15 cellular contexts compared by ENCODE assay signal in the genomic region with DNA sequence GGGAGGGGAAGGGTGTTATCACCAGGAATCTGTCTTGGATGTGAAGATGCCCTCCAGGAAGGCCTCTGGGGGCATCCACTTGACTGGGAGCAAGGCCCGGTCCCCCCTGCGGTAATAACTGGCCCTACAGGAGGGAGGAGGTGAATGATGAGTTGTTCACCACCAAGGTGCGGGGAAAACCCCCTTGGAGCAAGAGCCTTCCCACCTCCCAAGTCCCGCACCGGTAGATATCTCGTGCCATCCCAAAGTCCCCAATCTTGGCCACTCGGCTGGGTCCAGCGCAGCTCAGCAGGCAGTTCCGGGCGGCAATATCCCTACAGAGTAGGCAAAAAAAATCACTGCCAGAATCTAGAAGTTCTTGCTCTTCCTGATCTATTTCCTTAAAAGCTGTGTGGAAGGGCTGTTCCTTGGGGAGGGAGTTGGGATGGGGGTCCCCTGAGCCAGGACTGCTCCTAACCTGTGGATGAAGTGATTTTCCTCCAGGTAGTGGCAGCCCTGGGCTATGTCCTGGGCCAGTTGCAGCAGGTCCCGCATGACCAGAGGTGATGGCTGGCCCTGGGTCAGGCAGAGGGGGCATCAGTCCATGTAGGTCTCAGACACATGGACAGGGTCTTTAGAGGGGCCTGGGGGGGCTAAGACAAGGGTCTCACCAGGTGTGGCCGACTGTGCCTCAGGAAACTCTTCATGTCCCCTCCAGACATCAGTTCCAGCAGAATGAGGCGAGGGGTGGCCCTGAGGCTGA. TPM values are rescaled to one million over a fixed set of nuclear protein-coding genes. Genes with fewer than 3 reads are reported as not detected.
DNase-seq lines count a peak whose midpoint lies in the region; ATAC-seq, FAIRE-seq and TF ChIP-seq lines count a peak whose summit lies in the region.
"Had no signal": no experiment of that assay in that cellular context is flagged by ENCODE, and none has a peak within 500 bp of the region (broad histone marks: within the 10 kb centered on the region; RNA-seq: fewer than 3 reads in every experiment).

No MANE protein-coding gene starts in this region.

- no peaks in the 10 kb centered on the region for H3K36me3 ChIP-seq in H1 (ENCODE audit: control insufficient read depth in 2 of 4, insufficient read depth in 4 of 4, low read length in 3 of 4)
- H3K36me3 ChIP-seq: BLaER1 treated with 17β-estradiol and CSF1 and Interleukin-3, amounts not matched to agents 10 nM and 100 nM had no signal

- H2AK5ac ChIP-seq in H1 (ENCODE audit: low read depth, low read length), result no peak overlapping the region

- TF ChIP-seq RAD21 in H1 (IDR thresholded peaks at IDR 0.05 in 1 of 2, conservative IDR thresholded peaks at IDR 0.05 in 1 of 2; ENCODE audit: low read depth in 2 of 2, low read length in 2 of 2), result no peak

- no peaks in the 10 kb centered on the region for H3K79me1 ChIP-seq in H1 (ENCODE audit: low read depth, low read length)

- no peak overlapping the region for H2BK20ac ChIP-seq in H1 (ENCODE audit: low read length)

- H2BK120ac ChIP-seq in H1 (replicated peaks; ENCODE audit: low read depth, low read length), result no peak overlapping the region

- no peak for TF ChIP-seq POLR2A in H1 (IDR thresholded peaks at IDR 0.05; ENCODE audit: control extremely low read depth in 1 of 2, low read depth in 2 of 2, low read length in 2 of 2)

- H3K27ac ChIP-seq in H1 (ENCODE audit: low read depth, low read length), result no peak overlapping the region
- H3K27ac ChIP-seq: BLaER1 treated with 17β-estradiol and CSF1 and Interleukin-3, amounts not matched to agents 10 nM and 100 nM had no signal

- no peak overlapping the region for H2BK15ac ChIP-seq in H1 (ENCODE audit: low read length)

- no peak overlapping the region for H3K4me3 Mint-ChIP-seq in activated CD4-positive, alpha-beta T cell treated with anti-CD3 and anti-CD28 coated beads, Interleukin-2, amount 10 ng/mL, durations not matched to agents 7 days and 5 days
- no peak overlapping the region for H3K4me3 Mint-ChIP-seq in activated CD4-positive, alpha-beta T cell treated with anti-CD3 and anti-CD28 coated beads for 36 hours
- H3K4me3 Mint-ChIP-seq in stimulated activated naive B cell treated with anti-CD40 and anti-IgM and Interleukin-4, amounts not matched to agents 10 μg/mL and 1 μg/mL and 100 μg/mL, for 72 hours, result no peak overlapping the region

- H3K23ac ChIP-seq in H1 (ENCODE audit: insufficient read length), result no peak overlapping the region

- no peak overlapping the region for H2BK5ac ChIP-seq in H1 (ENCODE audit: low read depth, low read length)

- H3K4me2 ChIP-seq in H1 (ENCODE audit: insufficient read depth in 1 of 2, low read depth in 2 of 2, low read length in 2 of 2), result no peak overlapping the region

- H3K36me3 Mint-ChIP-seq in activated CD4-positive, alpha-beta T cell treated with anti-CD3 and anti-CD28 coated beads, Interleukin-2, amount 10 ng/mL, durations not matched to agents 7 days and 5 days (ENCODE audit: low read depth), result no peaks in the 10 kb centered on the region
- H3K36me3 Mint-ChIP-seq in activated CD4-positive, alpha-beta T cell treated with anti-CD3 and anti-CD28 coated beads for 36 hours (ENCODE audit: low read depth), result no peaks in the 10 kb centered on the region
- H3K36me3 Mint-ChIP-seq in stimulated activated naive B cell treated with anti-CD40 and anti-IgM and Interleukin-4, amounts not matched to agents 10 μg/mL and 1 μg/mL and 100 μg/mL, for 72 hours, result no peaks in the 10 kb centered on the region
- H3K36me3 Mint-ChIP-seq: CD4-positive, alpha-beta memory T cell had no signal

- no peak overlapping the region for H3K56ac ChIP-seq in H1 (replicated peaks; ENCODE audit: insufficient read length, low read depth, low read length)

- WGBS in H1 (ENCODE audit: extremely low coverage in 1 of 2, insufficient coverage in 1 of 2, insufficient read length in 1 of 2, insufficient replicate concordance in 2 of 2, low coverage in 1 of 2, low lambda C conversion rate in 2 of 2, missing lambda C conversion rate in 1 of 2), 2 experiments, result 92% methylated on average over 13 of the region's 13 CpGs; no CpG with 5 or more reads in 1 of the 2 experiments

- H2AFZ ChIP-seq in H1 (ENCODE audit: low read length), result no peak overlapping the region

- TF ChIP-seq CTCF in GM12864 (IDR thresholded peaks at IDR 0.05; ENCODE audit: low read depth, low read length, missing control alignments) (peak; percentile 9), H1 (IDR thresholded peaks at IDR 0.05; ENCODE audit: control extremely low read depth in 1 of 3, insufficient read depth in 1 of 3, low read depth in 1 of 3, low read length in 3 of 3) (no peak)

- H3K9me3 ChIP-seq in H1 (ENCODE audit: insufficient read depth in 2 of 2, low read depth in 1 of 2, low read length in 1 of 2), result no peaks in the 10 kb centered on the region; a peak in 1 of 4 replicates
- H3K9me3 ChIP-seq: BLaER1 treated with 17β-estradiol and CSF1 and Interleukin-3, amounts not matched to agents 10 nM and 100 nM had no signal

- H3K4me3 ChIP-seq in GM12864 (ENCODE audit: low read depth, low read length) (no peak overlapping the region), H1 (ENCODE audit: extremely low read depth in 1 of 4, insufficient read depth in 2 of 4, low read depth in 3 of 4, low read length in 4 of 4) (no peak overlapping the region)
- H3K4me3 ChIP-seq: BLaER1 treated with 17β-estradiol and CSF1 and Interleukin-3, amounts not matched to agents 10 nM and 100 nM had no signal

- TF ChIP-seq EP300 in H1 (IDR thresholded peaks at IDR 0.05; ENCODE audit: borderline replicate concordance in 1 of 2, low read depth in 2 of 2, low read length in 2 of 2), result no peak

- ATAC-seq in activated CD4-positive, alpha-beta T cell treated with anti-CD3 and anti-CD28 coated beads for 36 hours, result no peak
- no peak for ATAC-seq in stimulated activated naive B cell treated with anti-CD40 and anti-IgM and Interleukin-4, amounts not matched to agents 10 μg/mL and 1 μg/mL and 100 μg/mL, for 72 hours (replicated peaks)
- ATAC-seq: HCT116 had no signal

- H3K79me2 ChIP-seq in H1 (ENCODE audit: control insufficient read depth in 1 of 2, insufficient read depth in 2 of 2, low read length in 2 of 2), result no peaks in the 10 kb centered on the region

- H3K4me1 ChIP-seq in H1 (replicated peaks in 1 of 4; ENCODE audit: control insufficient read depth in 3 of 4, insufficient read depth in 4 of 4, low read length in 3 of 4), result peaks cover 0 to 19% (median 12%) of the 10 kb centered on the region in 4 experiments; a peak in 6 of 7 replicates

- no peak for FAIRE-seq in H1 (lab: Jason Lieb, UNC)
- FAIRE-seq: GM12892 had no signal

- H3K4me1 Mint-ChIP-seq in activated CD4-positive, alpha-beta T cell treated with anti-CD3 and anti-CD28 coated beads, Interleukin-2, amount 10 ng/mL, durations not matched to agents 7 days and 5 days, result peaks cover 22% of the 10 kb centered on the region
- H3K4me1 Mint-ChIP-seq in activated CD4-positive, alpha-beta T cell treated with anti-CD3 and anti-CD28 coated beads for 36 hours, result peaks cover 16% of the 10 kb centered on the region
- peaks cover 17 to 31% of the 10 kb centered on the region in 2 donors for H3K4me1 Mint-ChIP-seq in stimulated activated naive B cell treated with anti-CD40 and anti-IgM and Interleukin-4, amounts not matched to agents 10 μg/mL and 1 μg/mL and 100 μg/mL, for 72 hours

- H3K27ac Mint-ChIP-seq in activated CD4-positive, alpha-beta T cell treated with anti-CD3 and anti-CD28 coated beads, Interleukin-2, amount 10 ng/mL, durations not matched to agents 7 days and 5 days, result peak overlapping the region; percentile 2
- no peak overlapping the region for H3K27ac Mint-ChIP-seq in activated CD4-positive, alpha-beta T cell treated with anti-CD3 and anti-CD28 coated beads for 36 hours
- peak overlapping the region; percentile 37 for H3K27ac Mint-ChIP-seq in stimulated activated naive B cell treated with anti-CD40 and anti-IgM and Interleukin-4, amounts not matched to agents 10 μg/mL and 1 μg/mL and 100 μg/mL, for 72 hours
- H3K27ac Mint-ChIP-seq: CD4-positive, alpha-beta memory T cell had no signal

- H3K9me3 Mint-ChIP-seq in activated CD4-positive, alpha-beta T cell treated with anti-CD3 and anti-CD28 coated beads, Interleukin-2, amount 10 ng/mL, durations not matched to agents 7 days and 5 days, result no peaks in the 10 kb centered on the region
- no peaks in the 10 kb centered on the region for H3K9me3 Mint-ChIP-seq in activated CD4-positive, alpha-beta T cell treated with anti-CD3 and anti-CD28 coated beads for 36 hours (ENCODE audit: low read depth)
- no peaks in the 10 kb centered on the region for H3K9me3 Mint-ChIP-seq in stimulated activated naive B cell treated with anti-CD40 and anti-IgM and Interleukin-4, amounts not matched to agents 10 μg/mL and 1 μg/mL and 100 μg/mL, for 72 hours
- H3K9me3 Mint-ChIP-seq: CD4-positive, alpha-beta memory T cell had no signal

- no peak overlapping the region for H3K4ac ChIP-seq in H1 (replicated peaks; ENCODE audit: insufficient read length, low read depth, low read length)

- intact Hi-C loops in activated CD4-positive, alpha-beta T cell treated with anti-CD3 and anti-CD28 coated beads for 36 hours (cut with DNase I, micrococcal nuclease), result loop anchor here in 1 of 2 experiments (5.0 kb wide), 1 partner anchor 38 kb away; no protein-coding TSS in a partner anchor

- no peak overlapping the region for H4K91ac ChIP-seq in H1 (replicated peaks; ENCODE audit: insufficient read length, low read length)

- H4K5ac ChIP-seq in H1 (ENCODE audit: insufficient read length, low read depth, low read length), result no peak overlapping the region

- peaks cover 10% of the 10 kb centered on the region; the same call in 1 of the 2 replicates for H3K23me2 ChIP-seq in H1 (ENCODE audit: low read depth, low read length)

- H3K27me3 ChIP-seq in H1 (replicated peaks in 1 of 4; ENCODE audit: control insufficient read depth in 3 of 4, extremely low read depth in 1 of 4, insufficient read depth in 3 of 4, low read length in 3 of 4), result peaks cover 46 to 90% (median 81%) of the 10 kb centered on the region in 4 experiments

- H3K9ac ChIP-seq in H1 (replicated peaks in 1 of 4; ENCODE audit: extremely low read depth in 1 of 4, low read depth in 3 of 4, low read length in 3 of 4), result no peak overlapping the region

- peak overlapping the region; percentile 50; the same call in 1 of the 2 replicates for H2BK12ac ChIP-seq in H1 (ENCODE audit: low read depth, low read length)

- H4K8ac ChIP-seq in H1 (ENCODE audit: extremely low read depth, insufficient read depth, low read length), result no peak overlapping the region; the same call in 1 of the 2 replicates

- POLR2A ChIA-PET in activated CD4-positive, alpha-beta T cell treated with anti-CD3 and anti-CD28 coated beads, Interleukin-2, amount 10 ng/mL, durations not matched to agents 7 days and 5 days (lab: Charles Lee), result no interaction called here
- POLR2A ChIA-PET in activated CD4-positive, alpha-beta T cell treated with anti-CD3 and anti-CD28 coated beads for 36 hours (lab: Charles Lee), result no interaction called here
- POLR2A ChIA-PET in H1 (lab: Charles Lee; ENCODE audit: partially characterized antibody), result interaction anchor here (0.8 to 1.4 kb wide), 3 partner anchors 8 to 77 kb away, joined by 3 to 5 read pairs (median 4); a partner anchor contains a TSS

- no peak overlapping the region for H3K18ac ChIP-seq in H1 (ENCODE audit: extremely low read depth, low read length)

- CTCF ChIA-PET in activated CD4-positive, alpha-beta T cell treated with anti-CD3 and anti-CD28 coated beads, Interleukin-2, amount 10 ng/mL, durations not matched to agents 7 days and 5 days (lab: Charles Lee), result interaction anchor here (0.5 to 0.6 kb wide), 2 partner anchors 95 to 1427 kb away, joined by 4 read pairs; no protein-coding TSS in a partner anchor
- CTCF ChIA-PET in activated CD4-positive, alpha-beta T cell treated with anti-CD3 and anti-CD28 coated beads for 36 hours (lab: Charles Lee), result interaction anchor here (0.6 to 3.9 kb wide), 5 partner anchors 9 to 276 kb away, joined by 3 to 33 read pairs (median 5); no protein-coding TSS in a partner anchor
- CTCF ChIA-PET in H1 (lab: Charles Lee; ENCODE audit: partially characterized antibody), result interaction anchor here (0.8 to 6.1 kb wide), 7 partner anchors 8 to 97 kb away, joined by 3 to 46 read pairs (median 5); a partner anchor contains a TSS

- DNase-seq in activated CD4-positive, alpha-beta T cell treated with anti-CD3 and anti-CD28 coated beads, Interleukin-2, amount 10 ng/mL, durations not matched to agents 7 days and 5 days, result no peak
- DNase-seq in activated CD4-positive, alpha-beta T cell treated with anti-CD3 and anti-CD28 coated beads for 36 hours, result no peak
- DNase-seq in GM12864 (ENCODE audit: low read depth) (no peak), H1 (ENCODE audit: low read depth in 1 of 2, low spot score in 2 of 2) (no peak), CD1c-positive myeloid dendritic cell (ENCODE audit: extremely low spot score) (no peak), amygdala (lab: John Stamatoyannopoulos, UW) (no peak)
- DNase-seq in stimulated activated naive B cell treated with anti-CD40 and anti-IgM and Interleukin-4, amounts not matched to agents 10 μg/mL and 1 μg/mL and 100 μg/mL, for 72 hours, result no peak
- DNase-seq: ACHN; CD4-positive, alpha-beta memory T cell; DMS79; IMR-90 had no signal

- H3K27me3 Mint-ChIP-seq in activated CD4-positive, alpha-beta T cell treated with anti-CD3 and anti-CD28 coated beads, Interleukin-2, amount 10 ng/mL, durations not matched to agents 7 days and 5 days, result peaks cover 65% of the 10 kb centered on the region
- H3K27me3 Mint-ChIP-seq in activated CD4-positive, alpha-beta T cell treated with anti-CD3 and anti-CD28 coated beads for 36 hours, result peaks cover 30% of the 10 kb centered on the region
- H3K27me3 Mint-ChIP-seq in stimulated activated naive B cell treated with anti-CD40 and anti-IgM and Interleukin-4, amounts not matched to agents 10 μg/mL and 1 μg/mL and 100 μg/mL, for 72 hours, result peaks cover 22 to 48% of the 10 kb centered on the region in 2 donors

- H4K20me1 ChIP-seq in H1 (replicated peaks in 1 of 2; ENCODE audit: control insufficient read depth in 1 of 2, insufficient read depth in 2 of 2, low read length in 2 of 2), result peaks cover 1 to 12% of the 10 kb centered on the region in 2 experiments

- no peak overlapping the region for H3K14ac ChIP-seq in H1 (ENCODE audit: insufficient read length)

RNA-seq across cellular contexts. Expression of a gene that starts 8.7 kb away (rescaled TPM):
- total RNA-seq in activated CD4-positive, alpha-beta T cell treated with anti-CD3 and anti-CD28 coated beads, Interleukin-2, amount 10 ng/mL, durations not matched to agents 7 days and 5 days, result 1 to 10 TPM in 1 of 2 experiments, under 1 TPM in 1; 0.87 to 1.1 TPM
- total RNA-seq in activated CD4-positive, alpha-beta T cell treated with anti-CD3 and anti-CD28 coated beads for 36 hours, result under 1 TPM in 1 of 2 experiments, not detected in 1; 0.11 TPM
- total RNA-seq in H1 (2021; fragmentation: NEBNext Ultra II Directional; extraction: Animal tissue kit (Norgen Biotek cat#: 25700)), result 0.19 and 0.38 TPM in 2 replicates
- polyA plus RNA-seq in H1 (2011; rRNA removed), result 0.05 and 0.06 TPM in 2 replicates
- 0.18 TPM for polyA plus RNA-seq in H1 (2011; cell fraction: cytosol; rRNA removed)
- 0.76 TPM for polyA plus RNA-seq in H1 (2011; cell fraction: nucleus; rRNA removed)
- 0.13 to 0.39 TPM (median 0.19 TPM) in 3 of 4 replicates, not detected in the other for polyA plus RNA-seq in H1 (2012, experiment 1 of 2)
- 0.14 TPM for polyA plus RNA-seq in H1 (2012, experiment 2 of 2)
- polyA plus RNA-seq in H1 (2013, experiment 1 of 2), result 0.14 TPM
- 0.09 TPM for polyA plus RNA-seq in H1 (2013, experiment 2 of 2)
- not detected in 2 replicates for polyA minus RNA-seq in H1 (2011; rRNA and poly(A)+ RNA removed)
- not detected for polyA minus RNA-seq in H1 (2011; cell fraction: cytosol; rRNA and poly(A)+ RNA removed)
- not detected for polyA minus RNA-seq in H1 (2011; cell fraction: nucleus; rRNA and poly(A)+ RNA removed)
- total RNA-seq: G401 had no signal

RNA-seq across cellular contexts. Expression of a gene that starts 11.2 kb away (rescaled TPM):
- total RNA-seq in activated CD4-positive, alpha-beta T cell treated with anti-CD3 and anti-CD28 coated beads, Interleukin-2, amount 10 ng/mL, durations not matched to agents 7 days and 5 days, result under 1 TPM in 1 of 2 experiments, not detected in 1; 0.35 TPM
- total RNA-seq in activated CD4-positive, alpha-beta T cell treated with anti-CD3 and anti-CD28 coated beads for 36 hours, result 1 to 10 TPM; 2.5 to 4.2 TPM
- total RNA-seq in H1 (2021; fragmentation: NEBNext Ultra II Directional; extraction: Animal tissue kit (Norgen Biotek cat#: 25700)), result 0.67 and 0.99 TPM in 2 replicates
- polyA plus RNA-seq in H1 (2011; rRNA removed), result 0.25 and 0.39 TPM in 2 replicates
- 0.30 TPM for polyA plus RNA-seq in H1 (2011; cell fraction: cytosol; rRNA removed)
- polyA plus RNA-seq in H1 (2011; cell fraction: nucleus; rRNA removed), result 0.80 TPM
- 0.60 to 0.77 TPM (median 0.64 TPM) in 3 of 4 replicates, not detected in the other for polyA plus RNA-seq in H1 (2012, experiment 1 of 2)
- 0.70 TPM for polyA plus RNA-seq in H1 (2012, experiment 2 of 2)
- polyA plus RNA-seq in H1 (2013, experiment 1 of 2), result 0.53 TPM
- polyA plus RNA-seq in H1 (2013, experiment 2 of 2), result 0.37 TPM
- 0.22 and 0.29 TPM in 2 replicates for polyA minus RNA-seq in H1 (2011; rRNA and poly(A)+ RNA removed)
- polyA minus RNA-seq in H1 (2011; cell fraction: cytosol; rRNA and poly(A)+ RNA removed), result not detected
- 0.40 TPM for polyA minus RNA-seq in H1 (2011; cell fraction: nucleus; rRNA and poly(A)+ RNA removed)

RNA-seq across cellular contexts. Expression of a gene that starts 39.1 kb away (rescaled TPM):
- total RNA-seq in activated CD4-positive, alpha-beta T cell treated with anti-CD3 and anti-CD28 coated beads, Interleukin-2, amount 10 ng/mL, durations not matched to agents 7 days and 5 days, result 10 to 100 TPM; 33.8 to 36.3 TPM
- 10 to 100 TPM; 49.6 to 56.8 TPM for total RNA-seq in activated CD4-positive, alpha-beta T cell treated with anti-CD3 and anti-CD28 coated beads for 36 hours
- 84.3 and 86.6 TPM in 2 replicates for total RNA-seq in H1 (2021; fragmentation: NEBNext Ultra II Directional; extraction: Animal tissue kit (Norgen Biotek cat#: 25700))
- polyA plus RNA-seq in H1 (2011; rRNA removed), result 53.3 and 85.6 TPM in 2 replicates
- 27.4 TPM for polyA plus RNA-seq in H1 (2011; cell fraction: cytosol; rRNA removed)
- polyA plus RNA-seq in H1 (2011; cell fraction: nucleus; rRNA removed), result 76.1 TPM
- polyA plus RNA-seq in H1 (2012, experiment 1 of 2), result 66.6 to 76.2 TPM (median 71.2 TPM) in 4 replicates
- polyA plus RNA-seq in H1 (2012, experiment 2 of 2), result 72.7 TPM
- 46.6 TPM for polyA plus RNA-seq in H1 (2013, experiment 1 of 2)
- polyA plus RNA-seq in H1 (2013, experiment 2 of 2), result 43.2 TPM
- polyA minus RNA-seq in H1 (2011; rRNA and poly(A)+ RNA removed), result 45.1 and 58.5 TPM in 2 replicates
- polyA minus RNA-seq in H1 (2011; cell fraction: cytosol; rRNA and poly(A)+ RNA removed), result 39.3 TPM
- polyA minus RNA-seq in H1 (2011; cell fraction: nucleus; rRNA and poly(A)+ RNA removed), result 53.5 TPM

RNA-seq across cellular contexts. Expression of a gene that starts 54.1 kb away (rescaled TPM):
- total RNA-seq in activated CD4-positive, alpha-beta T cell treated with anti-CD3 and anti-CD28 coated beads, Interleukin-2, amount 10 ng/mL, durations not matched to agents 7 days and 5 days, result 1 to 10 TPM; 1.1 to 1.9 TPM
- total RNA-seq in activated CD4-positive, alpha-beta T cell treated with anti-CD3 and anti-CD28 coated beads for 36 hours, result 1 to 10 TPM; 2.3 to 3.1 TPM
- 96.8 and 98.8 TPM in 2 replicates for total RNA-seq in H1 (2021; fragmentation: NEBNext Ultra II Directional; extraction: Animal tissue kit (Norgen Biotek cat#: 25700))
- 82.7 and 131 TPM in 2 replicates for polyA plus RNA-seq in H1 (2011; rRNA removed)
- 84.9 TPM for polyA plus RNA-seq in H1 (2011; cell fraction: cytosol; rRNA removed)
- polyA plus RNA-seq in H1 (2011; cell fraction: nucleus; rRNA removed), result 193 TPM
- 68.1 to 113 TPM (median 105 TPM) in 4 replicates for polyA plus RNA-seq in H1 (2012, experiment 1 of 2)
- polyA plus RNA-seq in H1 (2012, experiment 2 of 2), result 96.2 TPM
- polyA plus RNA-seq in H1 (2013, experiment 1 of 2), result 58.3 TPM
- 62.9 TPM for polyA plus RNA-seq in H1 (2013, experiment 2 of 2)
- polyA minus RNA-seq in H1 (2011; rRNA and poly(A)+ RNA removed), result 166 and 223 TPM in 2 replicates
- 121 TPM for polyA minus RNA-seq in H1 (2011; cell fraction: cytosol; rRNA and poly(A)+ RNA removed)
- 106 TPM for polyA minus RNA-seq in H1 (2011; cell fraction: nucleus; rRNA and poly(A)+ RNA removed)
